ENCODE assay signal across 11 cellular contexts in the genomic region with DNA sequence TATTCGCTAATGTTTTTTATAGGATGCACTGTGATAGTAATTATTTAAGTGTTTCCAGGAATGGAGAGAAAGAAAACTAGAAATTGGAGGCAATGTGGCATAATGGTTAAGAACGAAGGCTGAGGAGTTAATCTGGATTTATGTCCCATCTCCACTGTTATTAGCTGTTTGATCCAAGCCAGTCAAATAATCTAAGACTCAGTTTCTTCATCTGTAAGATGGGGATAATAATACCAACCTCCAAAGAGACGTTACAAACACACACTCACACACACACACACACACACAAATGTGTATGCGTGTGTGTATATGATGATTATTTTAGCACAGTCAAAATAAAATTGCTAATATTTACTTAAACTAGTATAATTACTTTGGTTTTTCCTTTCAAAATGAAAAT.
"Had no signal": no experiment of that assay in that cellular context is flagged by ENCODE, and none has a peak within 500 bp of the region (broad histone marks: within the 10 kb centered on the region; RNA-seq: fewer than 3 reads in every experiment).

No MANE protein-coding gene starts in this region.

- H2AFZ ChIP-seq: GM23248, GM23338 had no signal

- H3K9me3 ChIP-seq: HAP-1 had no signal

- DNase-seq: GM23248, GOT3, H7, H9, HCEC 1CT, HFFc6 had no signal

- H3K4me3 ChIP-seq: GM23248, GM23338, HAP-1 had no signal

- H3K9ac ChIP-seq: GM23248 had no signal

- ATAC-seq: GM23338, HCT116 had no signal

- H3K4me3 Mint-ChIP-seq: GM23338, H9, HFFc6 had no signal

- H3K4me2 ChIP-seq: GM23338 had no signal

- H3K27ac ChIP-seq: GM23248 had no signal

- FAIRE-seq: H1, H54 had no signal

- H3K36me3 ChIP-seq: HAP-1 had no signal

- H3K27ac Mint-ChIP-seq: GM23338, H9, HFFc6 had no signal
